Comparison of ENCODE assay signal across 12 cellular contexts in the genomic region with DNA sequence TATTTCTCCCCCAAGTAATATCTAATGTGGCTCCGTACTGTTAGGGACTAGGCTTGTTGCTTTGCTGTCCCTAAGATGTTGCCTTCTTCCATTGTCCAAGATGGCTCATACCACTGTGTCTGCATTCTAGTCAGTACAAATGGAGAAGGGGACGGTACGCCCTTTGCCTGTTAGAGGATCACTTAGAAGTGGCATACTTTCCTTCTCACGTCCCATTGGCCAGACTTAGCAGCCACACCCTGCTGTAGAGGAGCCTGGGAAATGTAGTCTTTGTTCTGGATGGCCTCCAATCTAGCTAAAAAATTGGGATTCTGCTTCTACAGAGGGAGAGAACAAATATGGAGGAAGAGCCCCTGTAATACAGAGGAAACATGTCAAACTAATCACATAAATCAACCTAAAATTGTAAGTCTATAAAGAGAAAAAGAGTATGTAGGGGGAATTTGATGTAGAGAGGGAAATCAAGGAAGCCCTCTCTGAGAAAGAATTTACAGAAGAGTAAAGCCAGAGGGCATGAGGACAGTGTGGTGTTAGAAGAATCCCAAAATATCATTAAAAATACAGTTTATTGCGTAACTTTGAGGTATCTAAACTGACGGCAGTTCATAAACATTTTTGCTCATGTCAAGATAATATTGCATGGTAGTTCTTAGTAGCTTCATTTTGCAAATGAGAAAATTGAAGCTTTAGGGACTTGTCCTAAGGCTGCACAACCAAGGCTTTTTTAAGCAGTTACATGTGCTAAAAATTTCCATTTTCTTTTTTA. TPM values are rescaled to one million over a fixed set of nuclear protein-coding genes. Genes with fewer than 3 reads are reported as not detected.
DNase-seq lines count a peak whose midpoint lies in the region; ATAC-seq, FAIRE-seq and TF ChIP-seq lines count a peak whose summit lies in the region.
"Had no signal": no experiment of that assay in that cellular context is flagged by ENCODE, and none has a peak within 500 bp of the region (broad histone marks: within the 10 kb centered on the region; RNA-seq: fewer than 3 reads in every experiment).

No MANE protein-coding gene starts in this region.

- CTCF ChIA-PET in CD8-positive, alpha-beta T cell (lab: Charles Lee), result no interaction called here
- CTCF ChIA-PET in SK-N-SH (lab: Yijun Ruan, JAX), result interaction anchor here (1.0 kb wide), 1 partner anchor 81 kb away, joined by 4 read pairs; no protein-coding TSS in a partner anchor

- H3K9me3 Mint-ChIP-seq in CD8-positive, alpha-beta T cell, result no peaks in the 10 kb centered on the region

- H3K9me3 ChIP-seq in CD8-positive, alpha-beta T cell (ENCODE audit: low read length), result no peaks in the 10 kb centered on the region
- no peaks in the 10 kb centered on the region for H3K9me3 ChIP-seq in SK-N-SH
- H3K9me3 ChIP-seq in T-helper 17 cell (ENCODE audit: control insufficient read depth, low read length, poor library complexity, severe bottlenecking), result no peaks in the 10 kb centered on the region
- H3K9me3 ChIP-seq: esophagus muscularis mucosa, SJCRH30 had no signal

- H3K27me3 ChIP-seq in CD8-positive, alpha-beta T cell (ENCODE audit: insufficient read depth, low read length), result no peaks in the 10 kb centered on the region
- H3K27me3 ChIP-seq in H7 (ENCODE audit: control insufficient read depth, insufficient read depth, low read length) (no peaks in the 10 kb centered on the region), SK-N-SH (ENCODE audit: insufficient read depth) (no peaks in the 10 kb centered on the region)
- H3K27me3 ChIP-seq: esophagus muscularis mucosa, SJCRH30 had no signal

- no peaks in the 10 kb centered on the region for H3K27me3 Mint-ChIP-seq in CD8-positive, alpha-beta T cell (ENCODE audit: low read depth)
- no peaks in the 10 kb centered on the region for H3K27me3 Mint-ChIP-seq in T-helper 17 cell

- H4K20me1 ChIP-seq in SK-N-SH (ENCODE audit: insufficient read depth), result no peaks in the 10 kb centered on the region

- H3K9me2 ChIP-seq in SK-N-SH, result no peaks in the 10 kb centered on the region

- no peaks in the 10 kb centered on the region for H3K36me3 ChIP-seq in CD8-positive, alpha-beta T cell (ENCODE audit: insufficient read depth, low read length)
- H3K36me3 ChIP-seq in H7 (replicated peaks; ENCODE audit: control insufficient read depth, insufficient read depth, low read length) (no peaks in the 10 kb centered on the region), SK-N-SH (replicated peaks in 1 of 2; ENCODE audit: control insufficient read depth in 1 of 2, insufficient read depth in 2 of 2, low read length in 1 of 2) (peaks cover 11 to 24% of the 10 kb centered on the region in 2 experiments)
- H3K36me3 ChIP-seq: SJCRH30 had no signal

- H3K36me3 Mint-ChIP-seq in CD8-positive, alpha-beta T cell, result peaks cover 48% of the 10 kb centered on the region
- H3K36me3 Mint-ChIP-seq in T-helper 17 cell (ENCODE audit: low read depth), result peaks cover 2% of the 10 kb centered on the region

- no peak overlapping the region for H3K4me3 Mint-ChIP-seq in CD8-positive, alpha-beta T cell
- no peak overlapping the region for H3K4me3 Mint-ChIP-seq in T-helper 17 cell

- no peak overlapping the region for H3K27ac Mint-ChIP-seq in CD8-positive, alpha-beta T cell
- no peak overlapping the region for H3K27ac Mint-ChIP-seq in T-helper 17 cell

- peak; percentile 30 for ATAC-seq in CD8-positive, alpha-beta T cell
- no peak for ATAC-seq in T-helper 17 cell
- no peak for ATAC-seq in GM18907 (IDR thresholded peaks at IDR 0.05; ENCODE audit: unreplicated experiment)

- POLR2A ChIA-PET in CD8-positive, alpha-beta T cell (lab: Charles Lee), result interaction anchor here (1.1 kb wide), 1 partner anchor 15 kb away, joined by 3 read pairs; a partner anchor contains a TSS
- POLR2A ChIA-PET in SK-N-SH (lab: Yijun Ruan, JAX), result no interaction called here

- no peak for TF ChIP-seq EP300 in SK-N-SH (IDR thresholded peaks at IDR 0.05; ENCODE audit: borderline replicate concordance in 1 of 2, low read depth in 1 of 2, low read length in 1 of 2)

- intact Hi-C loops in CD8-positive, alpha-beta T cell (cut with DNase I, micrococcal nuclease), result no loop called here

- H3K27ac ChIP-seq in CD8-positive, alpha-beta T cell (ENCODE audit: low read depth, low read length), result no peak overlapping the region
- no peak overlapping the region for H3K27ac ChIP-seq in SK-N-SH (ENCODE audit: low read depth in 2 of 2, low read length in 1 of 2)
- H3K27ac ChIP-seq: esophagus muscularis mucosa, SJCRH30 had no signal

- H3K4me2 ChIP-seq in SK-N-SH, result no peak overlapping the region

- no peak for FAIRE-seq in H54 (lab: Jason Lieb, UNC)

- TF ChIP-seq RAD21 in SK-N-SH (IDR thresholded peaks at IDR 0.05; ENCODE audit: low read length), result no peak

- no peaks in the 10 kb centered on the region for H3K79me2 ChIP-seq in SK-N-SH (ENCODE audit: insufficient read depth)

- peaks cover 18% of the 10 kb centered on the region for H3K4me1 ChIP-seq in CD8-positive, alpha-beta T cell (ENCODE audit: insufficient read depth, low read length)
- 0 out of 4 replicates have a peak, but pooled peaks cover 0 to 5% of the 10 kb centered on the region in 2 experiments for H3K4me1 ChIP-seq in SK-N-SH (ENCODE audit: control insufficient read depth in 1 of 2, insufficient read depth in 2 of 2, low read depth in 1 of 2, low read length in 1 of 2)
- H3K4me1 ChIP-seq: SJCRH30 had no signal

- no peak for DNase-seq in CD8-positive, alpha-beta T cell
- peak; percentile 75 for DNase-seq in H7
- peak; percentile 32 for DNase-seq in SK-N-SH
- peak; percentile 22 for DNase-seq in hepatic stellate cell (ENCODE audit: low spot score)
- no peak for DNase-seq in T-helper 17 cell
- no peak for DNase-seq in H54 (ENCODE audit: insufficient read length, low spot score)
- DNase-seq in occipital lobe (lab: John Stamatoyannopoulos, UW), result no peak
- DNase-seq: mammary epithelial cell, NCI-H2081 had no signal

- no peaks in the 10 kb centered on the region for H3F3A ChIP-seq in SK-N-SH (replicated peaks; ENCODE audit: insufficient read depth)

- no peak overlapping the region for H2AFZ ChIP-seq in SK-N-SH (ENCODE audit: low read depth)

- TF ChIP-seq POLR2A in H54 (IDR thresholded peaks at IDR 0.05; ENCODE audit: low read depth, low read length), result no peak

- TF ChIP-seq CTCF in CD8-positive, alpha-beta T cell (IDR thresholded peaks at IDR 0.05), result no peak
- TF ChIP-seq CTCF in SK-N-SH (IDR thresholded peaks at IDR 0.05), result no peak

- H3K9ac ChIP-seq in SK-N-SH, result no peak overlapping the region

- H3K4me1 Mint-ChIP-seq in CD8-positive, alpha-beta T cell (ENCODE audit: low read depth), result peaks cover 24% of the 10 kb centered on the region
- H3K4me1 Mint-ChIP-seq in T-helper 17 cell, result peaks cover 16% of the 10 kb centered on the region

- 80% methylated on average over 6 of the region's 6 CpGs for WGBS in SK-N-SH (ENCODE audit: low lambda C conversion rate)

- H3K4me3 ChIP-seq in CD8-positive, alpha-beta T cell (ENCODE audit: low read depth, low read length), result no peak overlapping the region
- H3K4me3 ChIP-seq in H7 (ENCODE audit: insufficient read depth, low read depth, low read length) (no peak overlapping the region), SK-N-SH (ENCODE audit: low read depth in 2 of 2, low read length in 1 of 2) (no peak overlapping the region)
- H3K4me3 ChIP-seq: esophagus muscularis mucosa, SJCRH30 had no signal

TF ChIP-seq in SK-N-SH, 30 proteins besides CTCF, POLR2A, EP300 and RAD21 (continues in another document):
- TF ChIP-seq GATA2 (CRISPR knock-in tag; IDR thresholded peaks at IDR 0.05) (no peak), CHD2 (IDR thresholded peaks at IDR 0.05; ENCODE audit: low read length, partially characterized antibody) (no peak), FOSL2 (IDR thresholded peaks at IDR 0.05; ENCODE audit: borderline replicate concordance, low read depth) (no peak), TCF12 (IDR thresholded peaks at IDR 0.05) (no peak), RXRA (IDR thresholded peaks at IDR 0.05; ENCODE audit: borderline replicate concordance, low read depth) (no peak), ELF1 (IDR thresholded peaks at IDR 0.05) (no peak), YY1 (IDR thresholded peaks at IDR 0.05; ENCODE audit: low read depth) (no peak), SMC3 (IDR thresholded peaks at IDR 0.05; ENCODE audit: low read depth, low read length) (no peak), NFIC (IDR thresholded peaks at IDR 0.05; ENCODE audit: borderline replicate concordance) (no peak), GABPA (IDR thresholded peaks at IDR 0.05; ENCODE audit: low read depth) (no peak), JUND (IDR thresholded peaks at IDR 0.05) (no peak)
- TF ChIP-seq, protein P1, sequence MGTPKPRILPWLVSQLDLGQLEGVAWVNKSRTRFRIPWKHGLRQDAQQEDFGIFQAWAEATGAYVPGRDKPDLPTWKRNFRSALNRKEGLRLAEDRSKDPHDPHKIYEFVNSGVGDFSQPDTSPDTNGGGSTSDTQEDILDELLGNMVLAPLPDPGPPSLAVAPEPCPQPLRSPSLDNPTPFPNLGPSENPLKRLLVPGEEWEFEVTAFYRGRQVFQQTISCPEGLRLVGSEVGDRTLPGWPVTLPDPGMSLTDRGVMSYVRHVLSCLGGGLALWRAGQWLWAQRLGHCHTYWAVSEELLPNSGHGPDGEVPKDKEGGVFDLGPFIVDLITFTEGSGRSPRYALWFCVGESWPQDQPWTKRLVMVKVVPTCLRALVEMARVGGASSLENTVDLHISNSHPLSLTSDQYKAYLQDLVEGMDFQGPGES (IDR thresholded peaks at IDR 0.05; ENCODE audit: low read depth, low read length), result no peak

RNA-seq across cellular contexts. Expression of a gene that starts 15.1 kb away (rescaled TPM):
- total RNA-seq in CD8-positive, alpha-beta T cell, result 1 to 10 TPM; 6.0 to 7.3 TPM
- 8.5 and 10.4 TPM in 2 replicates for total RNA-seq in H7 (2014; rRNA removed; shearing (Covaris generic))
- polyA plus RNA-seq in SK-N-SH (2012; rRNA removed), result 8.0 and 11.9 TPM in 2 replicates
- polyA plus RNA-seq in SK-N-SH (2012; cell fraction: cytosol; rRNA removed), result 10.8 and 18.4 TPM in 2 replicates
- polyA plus RNA-seq in SK-N-SH (2012; cell fraction: nucleus; rRNA removed), result 9.5 and 16.9 TPM in 2 replicates
- total RNA-seq in T-helper 17 cell (1 to 10 TPM; 5.9 to 9.5 TPM), occipital lobe (43.8 TPM)

RNA-seq across cellular contexts. Expression of a gene that starts 15.4 kb away (rescaled TPM):
- total RNA-seq in CD8-positive, alpha-beta T cell, result 10 to 100 TPM; 14.4 to 15.7 TPM
- total RNA-seq in H7 (2014; rRNA removed; shearing (Covaris generic)), result 131 and 143 TPM in 2 replicates
- polyA plus RNA-seq in SK-N-SH (2012; rRNA removed), result 15.5 and 21.8 TPM in 2 replicates
- 24.9 and 30.0 TPM in 2 replicates for polyA plus RNA-seq in SK-N-SH (2012; cell fraction: cytosol; rRNA removed)
- 16.9 and 24.2 TPM in 2 replicates for polyA plus RNA-seq in SK-N-SH (2012; cell fraction: nucleus; rRNA removed)
- total RNA-seq in T-helper 17 cell, result 10 to 100 TPM in 1 of 2 donors, 1 to 10 TPM in 1; 8.6 to 18.5 TPM
- total RNA-seq in occipital lobe, result 60.5 TPM

Comparison
In these comparisons a context has a peak if more than half of its experiments do, and no peak if none do; other contexts are left out.
1. DNase-seq: peak in H7 (single experiment), SK-N-SH (single experiment) and hepatic stellate cell (single experiment); none in CD8-positive, alpha-beta T cell (0 of 7), T-helper 17 cell (0 of 3), H54 (single experiment) and occipital lobe (single experiment).